ENCODE assay signal across 10 cellular contexts in the genomic region with DNA sequence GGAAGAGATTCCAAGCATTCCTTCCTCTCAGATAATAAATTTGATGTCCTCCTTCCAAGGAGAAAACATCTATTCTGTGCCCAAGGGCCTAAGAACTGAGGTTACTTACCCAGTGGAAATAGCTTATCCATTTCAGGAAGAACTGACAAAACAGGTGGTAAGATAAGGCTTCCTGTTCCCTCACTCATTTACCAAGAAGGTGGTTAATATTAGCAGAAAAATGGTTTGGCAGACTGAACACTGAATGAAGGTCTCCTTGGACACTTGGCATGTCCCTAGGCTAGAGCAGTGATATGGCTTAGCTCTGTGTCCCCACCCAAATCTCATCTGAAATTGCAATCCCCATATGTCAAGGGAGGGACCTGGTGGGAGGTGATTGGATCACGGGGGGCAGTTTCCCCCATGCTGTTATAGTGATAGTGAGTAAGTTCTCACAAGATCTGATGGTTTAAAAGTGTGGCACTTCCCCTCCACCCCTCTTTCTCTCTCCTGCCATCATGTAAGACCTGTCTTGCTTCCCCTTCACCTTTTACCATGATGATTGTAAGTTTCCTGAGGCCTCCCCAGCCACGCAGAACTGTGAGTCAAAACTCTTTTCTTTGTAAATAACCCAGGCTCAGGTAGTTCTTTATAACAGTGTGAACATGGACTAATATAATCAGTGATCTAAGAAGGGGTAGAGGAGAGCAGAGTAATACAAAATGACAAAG.
DNase-seq lines count a peak whose midpoint lies in the region; ATAC-seq and TF ChIP-seq lines count a peak whose summit lies in the region.
"Had no signal": no experiment of that assay in that cellular context is flagged by ENCODE, and none has a peak within 500 bp of the region (broad histone marks: within the 10 kb centered on the region; RNA-seq: fewer than 3 reads in every experiment).

No MANE protein-coding gene starts in this region.

- no peak overlapping the region for H3K4me3 ChIP-seq in WERI-Rb-1 (ENCODE audit: low read depth, low read length)
- no peak overlapping the region for H3K4me3 ChIP-seq in tibial artery
- H3K4me3 ChIP-seq: dorsolateral prefrontal cortex, gastrocnemius medialis had no signal

- TF ChIP-seq CTCF in WERI-Rb-1 (IDR thresholded peaks at IDR 0.05; ENCODE audit: low read depth, low read length) (no peak), tibial artery (IDR thresholded peaks at IDR 0.05) (no peak)

- ATAC-seq in GM18511 (IDR thresholded peaks at IDR 0.05; ENCODE audit: unreplicated experiment) (peak; percentile 36), GM19467 (IDR thresholded peaks at IDR 0.05; ENCODE audit: unreplicated experiment) (peak; percentile 47), HG02981 (IDR thresholded peaks at IDR 0.05; ENCODE audit: unreplicated experiment) (peak; percentile 54)

- intact Hi-C loops in tibial artery (cut with DNase I; ENCODE audit: low total_unique reads) = loop anchor here (5.0 kb wide), 1 partner anchor 196 kb away; no protein-coding TSS in a partner anchor

- no peak for DNase-seq in WERI-Rb-1
- DNase-seq in COLO668 (lab: John Stamatoyannopoulos, UW; ENCODE audit: unreplicated experiment) = no peak
- no peak for DNase-seq in DMS153 treated with DMSO at 0.1 percent for 48 hours (lab: John Stamatoyannopoulos, UW; ENCODE audit: unreplicated experiment)
- DNase-seq in tibial artery = no peak
- DNase-seq in activated naive CD4-positive, alpha-beta T cell (lab: John Stamatoyannopoulos, UW) = no peak

- H3K27me3 ChIP-seq in WERI-Rb-1 (ENCODE audit: insufficient read depth, low read depth, severe bottlenecking) (no peaks in the 10 kb centered on the region), tibial artery (no peaks in the 10 kb centered on the region)
- H3K27me3 ChIP-seq: dorsolateral prefrontal cortex, gastrocnemius medialis had no signal

- H3K4me1 ChIP-seq in tibial artery = peaks cover 0 to 3% (median 0%) of the 10 kb centered on the region in 4 donors

- H3K36me3 ChIP-seq in WERI-Rb-1 (no peaks in the 10 kb centered on the region), tibial artery (no peaks in the 10 kb centered on the region)
- H3K36me3 ChIP-seq: gastrocnemius medialis had no signal

- H3K27ac ChIP-seq in WERI-Rb-1 (0 out of 2 replicates have a peak overlapping the region, but pooled peaks have one; percentile 10), tibial artery (no peak overlapping the region)
- H3K27ac ChIP-seq: dorsolateral prefrontal cortex, gastrocnemius medialis had no signal

- H3K9me3 ChIP-seq in WERI-Rb-1 (ENCODE audit: severe bottlenecking) = no peaks in the 10 kb centered on the region
- H3K9me3 ChIP-seq in tibial artery = no peaks in the 10 kb centered on the region
- H3K9me3 ChIP-seq: gastrocnemius medialis had no signal
